In the genomic region with DNA sequence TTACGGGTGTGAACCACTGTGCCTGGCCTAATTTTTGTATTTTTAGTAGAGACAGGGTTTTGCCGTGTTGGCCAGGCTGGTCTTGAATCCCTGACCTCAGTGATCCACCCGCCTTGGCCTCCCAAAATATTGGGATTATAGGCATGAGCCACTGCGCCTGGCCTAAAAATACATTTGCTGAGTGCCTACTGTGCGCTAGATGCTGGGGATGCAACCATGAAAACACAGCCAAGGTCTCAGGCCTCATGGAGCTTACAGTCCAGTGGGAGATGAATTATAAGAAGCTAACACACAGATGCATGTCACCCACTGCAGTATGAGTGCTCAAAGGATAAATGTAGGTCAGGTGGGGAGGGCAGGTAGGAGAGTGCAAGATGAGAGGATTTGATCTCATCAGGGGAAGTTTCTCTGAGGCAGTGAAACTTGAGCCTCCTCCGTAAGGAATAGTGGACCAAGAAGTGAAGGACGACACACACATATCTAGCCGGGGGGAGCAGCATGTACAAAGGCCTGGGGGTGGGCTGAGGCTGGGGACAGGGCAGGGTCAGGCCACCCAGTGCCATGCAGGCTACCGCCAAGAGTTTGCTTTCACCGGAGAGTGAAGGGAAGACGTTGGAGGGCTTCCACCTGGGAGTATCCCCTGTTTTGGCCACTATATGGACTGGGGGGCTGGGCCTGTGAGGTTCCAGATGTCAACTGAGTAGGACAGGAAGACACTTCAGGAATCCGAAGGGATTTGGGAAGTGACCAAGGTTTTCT, we compare ENCODE assay signal across 11 cellular contexts. TPM values are rescaled to one million over a fixed set of nuclear protein-coding genes. Genes with fewer than 3 reads are reported as not detected.
DNase-seq lines count a peak whose midpoint lies in the region; TF ChIP-seq lines count a peak whose summit lies in the region.
"Had no signal": no experiment of that assay in that cellular context is flagged by ENCODE, and none has a peak within 500 bp of the region (broad histone marks: within the 10 kb centered on the region; RNA-seq: fewer than 3 reads in every experiment).

No MANE protein-coding gene starts in this region.

- peak overlapping the region; percentile 24 for H3K4me3 Mint-ChIP-seq in activated naive CD4-positive, alpha-beta T cell treated with anti-CD3 and anti-CD28 coated beads, Interleukin-2, amount 10 ng/mL, durations not matched to agents 7 days and 5 days

- intact Hi-C loops in ascending aorta (cut with DNase I): loop anchor here (1.0 kb wide), 1 partner anchor 15 kb away; no protein-coding TSS in a partner anchor
- intact Hi-C loops in transverse colon (cut with DNase I; ENCODE audit: low total_unique reads): no loop called here

- no peak for TF ChIP-seq EP300 in transverse colon (IDR thresholded peaks at IDR 0.05; ENCODE audit: low read depth)

- no peaks in the 10 kb centered on the region for H3K27me3 ChIP-seq in ascending aorta
- no peaks in the 10 kb centered on the region for H3K27me3 ChIP-seq in muscle layer of duodenum (ENCODE audit: low read depth, low read length)
- H3K27me3 ChIP-seq in transverse colon: no peaks in the 10 kb centered on the region

- H3K27ac ChIP-seq in ascending aorta (peak overlapping the region; percentile 84 to 94), muscle layer of duodenum (ENCODE audit: low read length) (peak overlapping the region; percentile 53), transverse colon (peak overlapping the region; percentile 52 to 89 (median 62))
- H3K27ac ChIP-seq: C4-2B had no signal

- H3K4me3 ChIP-seq in ascending aorta (no peak overlapping the region), muscle layer of duodenum (ENCODE audit: low read depth in 1 of 2, low read length in 2 of 2) (peak overlapping the region in 1 of 2 donors; percentile 18), transverse colon (no peak overlapping the region)

- CTCF ChIA-PET in activated naive CD4-positive, alpha-beta T cell treated with anti-CD3 and anti-CD28 coated beads, Interleukin-2, amount 10 ng/mL, durations not matched to agents 7 days and 5 days (lab: Charles Lee): interaction anchor here (1.0 to 3.0 kb wide), 4 partner anchors 8 to 37 kb away, joined by 3 to 9 read pairs (median 3); no protein-coding TSS in a partner anchor

- H3K4me1 Mint-ChIP-seq in activated naive CD4-positive, alpha-beta T cell treated with anti-CD3 and anti-CD28 coated beads, Interleukin-2, amount 10 ng/mL, durations not matched to agents 7 days and 5 days: peaks cover 83% of the 10 kb centered on the region

- H3K9me3 Mint-ChIP-seq in activated naive CD4-positive, alpha-beta T cell treated with anti-CD3 and anti-CD28 coated beads, Interleukin-2, amount 10 ng/mL, durations not matched to agents 7 days and 5 days: no peaks in the 10 kb centered on the region

- no peaks in the 10 kb centered on the region for H3K36me3 ChIP-seq in ascending aorta
- peaks cover 0 to 5% of the 10 kb centered on the region in 2 donors for H3K36me3 ChIP-seq in muscle layer of duodenum (ENCODE audit: control insufficient read depth in 1 of 2, insufficient read depth in 2 of 2, low read length in 2 of 2)
- H3K36me3 ChIP-seq in transverse colon: no peaks in the 10 kb centered on the region

- in situ Hi-C loops in transverse colon (cut with MboI; ENCODE audit: low pct_ligation_motif_present in 1 of 4, low pct_unique_long_range_greater_than_20kb in 1 of 4, low sequenced_read_pairs in 3 of 4): no loop called here

- H3K4me1 ChIP-seq in ascending aorta (peaks cover 38 to 75% of the 10 kb centered on the region in 2 donors), muscle layer of duodenum (ENCODE audit: control insufficient read depth in 1 of 2, insufficient read depth in 2 of 2, low read length in 2 of 2) (peaks cover 31 to 46% of the 10 kb centered on the region in 2 donors), transverse colon (peaks cover 42 to 54% (median 47%) of the 10 kb centered on the region in 4 donors)

- peaks cover 20% of the 10 kb centered on the region for H3K36me3 Mint-ChIP-seq in activated naive CD4-positive, alpha-beta T cell treated with anti-CD3 and anti-CD28 coated beads, Interleukin-2, amount 10 ng/mL, durations not matched to agents 7 days and 5 days

- DNase-seq in activated naive CD4-positive, alpha-beta T cell treated with anti-CD3 and anti-CD28 coated beads, Interleukin-2, amount 10 ng/mL, durations not matched to agents 7 days and 5 days: no peak
- DNase-seq in activated naive CD4-positive, alpha-beta T cell treated with Interleukin-2 at 50 U/mL for 16 hours: no peak
- DNase-seq in ascending aorta (ENCODE audit: low spot score in 2 of 2) (no peak), transverse colon (no peak), NOMO-1 treated with dmso at 0.1 percent for 144 hours (lab: John Stamatoyannopoulos, UW; ENCODE audit: unreplicated experiment) (no peak), GM19238 (ENCODE audit: insufficient read length, low spot score) (no peak)
- DNase-seq in effector CD8-positive, alpha-beta T cell (lab: John Stamatoyannopoulos, UW): no peak
- DNase-seq: NCI-H1048, OCI-M1 had no signal

- 80 to 85% methylated on average over 1 to 12 of the region's 12 CpGs for WGBS in transverse colon (ENCODE audit: low coverage in 1 of 2), 2 donors

- no peak for TF ChIP-seq POLR2A in transverse colon (IDR thresholded peaks at IDR 0.05)

- no peaks in the 10 kb centered on the region for H3K9me3 ChIP-seq in ascending aorta
- no peaks in the 10 kb centered on the region for H3K9me3 ChIP-seq in muscle layer of duodenum (ENCODE audit: control insufficient read depth in 1 of 2, low read length in 2 of 2)
- no peaks in the 10 kb centered on the region for H3K9me3 ChIP-seq in transverse colon

- no peak for TF ChIP-seq CTCF in ascending aorta (IDR thresholded peaks at IDR 0.05)
- no peak for TF ChIP-seq CTCF in transverse colon (IDR thresholded peaks at IDR 0.05)

- peak overlapping the region; percentile 57 for H3K27ac Mint-ChIP-seq in activated naive CD4-positive, alpha-beta T cell treated with anti-CD3 and anti-CD28 coated beads, Interleukin-2, amount 10 ng/mL, durations not matched to agents 7 days and 5 days

- no peaks in the 10 kb centered on the region for H3K27me3 Mint-ChIP-seq in activated naive CD4-positive, alpha-beta T cell treated with anti-CD3 and anti-CD28 coated beads, Interleukin-2, amount 10 ng/mL, durations not matched to agents 7 days and 5 days

RNA-seq across cellular contexts. Expression of gene IRAK2, which starts 24.3 kb away (rescaled TPM):
- total RNA-seq in ascending aorta (1.3 TPM), transverse colon (1 to 10 TPM in 3 of 4 donors, under 1 TPM in 1; 0.20 to 4.9 (median 3.4) TPM)

RNA-seq across cellular contexts. Expression of gene VHL, which starts 47.4 kb away (rescaled TPM):
- total RNA-seq in ascending aorta: 34.4 TPM
- 10 to 100 TPM; 23.9 to 48.4 (median 34.6) TPM for total RNA-seq in transverse colon

RNA-seq across cellular contexts. Expression of gene TATDN2, which starts 59.3 kb away (rescaled TPM):
- 29.1 TPM for total RNA-seq in ascending aorta
- total RNA-seq in transverse colon: 10 to 100 TPM; 22.7 to 59.7 (median 28.2) TPM
